15 cellular contexts compared by ENCODE assay signal in the genomic region with DNA sequence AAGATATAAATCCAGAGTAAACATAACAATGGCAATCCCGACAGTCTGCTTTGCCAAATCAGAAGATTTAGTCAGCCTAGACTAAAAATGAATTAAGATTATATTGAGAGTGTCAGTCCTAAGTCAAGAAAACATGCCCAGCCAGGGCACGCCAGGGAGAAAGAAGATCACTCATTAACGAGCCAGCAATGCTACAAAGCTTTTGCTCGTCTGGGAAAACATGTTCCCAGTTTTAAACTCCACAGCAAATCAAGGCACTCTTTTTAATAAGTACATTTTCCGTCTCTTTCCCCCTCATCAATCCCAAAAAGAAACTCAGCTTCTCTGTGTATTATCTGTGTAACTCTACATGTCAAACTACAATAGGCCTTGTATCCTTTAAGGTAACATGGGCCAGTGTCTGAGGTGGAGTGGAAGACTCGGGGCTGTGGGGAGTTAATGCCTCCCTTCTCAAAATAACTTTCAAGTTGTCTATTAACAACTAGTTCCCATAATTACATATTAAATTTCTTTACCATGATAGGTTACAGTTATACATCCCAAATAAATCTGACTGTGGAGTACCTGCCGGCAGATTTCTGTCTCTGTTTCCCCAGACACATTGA. TPM values are rescaled to one million over a fixed set of nuclear protein-coding genes. Genes with fewer than 3 reads are reported as not detected.
DNase-seq lines count a peak whose midpoint lies in the region; TF ChIP-seq lines count a peak whose summit lies in the region.
"Had no signal": no experiment of that assay in that cellular context is flagged by ENCODE, and none has a peak within 500 bp of the region (broad histone marks: within the 10 kb centered on the region; RNA-seq: fewer than 3 reads in every experiment).

No MANE protein-coding gene starts in this region.

- H3K9me3 ChIP-seq in breast epithelium: no peaks in the 10 kb centered on the region
- H3K9me3 ChIP-seq in mammary epithelial cell (replicated peaks; ENCODE audit: insufficient read depth, low read length): no peaks in the 10 kb centered on the region
- H3K9me3 ChIP-seq in tibial artery: no peaks in the 10 kb centered on the region

- whole genome bisulfite sequencing in mammary epithelial cell (ENCODE audit: low coverage, missing lambda C conversion rate): 73% methylated on average over 7 of the region's 7 CpGs

- H3K9ac ChIP-seq in mammary epithelial cell (ENCODE audit: insufficient read depth, low read length): no peak overlapping the region

- DNase-seq in breast epithelium (ENCODE audit: low spot score in 2 of 2) (no peak), mammary epithelial cell (no peak), endothelial cell (ENCODE audit: low spot score) (no peak), mucosa of gallbladder (ENCODE audit: low spot score) (peak; percentile 29), tibial artery (no peak), 8988T (no peak), RPMI8226 (no peak), Kasumi-1 (lab: John Stamatoyannopoulos, UW) (no peak)
- DNase-seq: activated CD4-positive, alpha-beta memory T cell treated with anti-CD3 and anti-CD28 coated beads for 36 hours; activated naive CD4-positive, alpha-beta T cell; foreskin fibroblast; HFFc6; NCI-H2107; retina had no signal

- H3K4me3 ChIP-seq in breast epithelium (no peak overlapping the region), mammary epithelial cell (replicated peaks in 1 of 3; ENCODE audit: insufficient read depth in 1 of 3, low read depth in 2 of 3, low read length in 3 of 3) (no peak overlapping the region), tibial artery (peak overlapping the region in 1 of 2 donors; percentile 6)

- H3K27me3 ChIP-seq in breast epithelium: no peaks in the 10 kb centered on the region
- H3K27me3 ChIP-seq in mammary epithelial cell (ENCODE audit: insufficient read depth, low read length): no peaks in the 10 kb centered on the region
- H3K27me3 ChIP-seq in tibial artery: no peaks in the 10 kb centered on the region

- CTCF ChIA-PET in mammary epithelial cell (lab: Charles Lee; ENCODE audit: low non-redundant PET): no interaction called here

- peaks cover 16% of the 10 kb centered on the region for H3K36me3 Mint-ChIP-seq in endothelial cell (ENCODE audit: low read depth, unreplicated experiment)
- H3K36me3 Mint-ChIP-seq: activated CD4-positive, alpha-beta memory T cell treated with anti-CD3 and anti-CD28 coated beads for 36 hours had no signal

- H3K27me3 Mint-ChIP-seq in endothelial cell (ENCODE audit: unreplicated experiment): peaks cover 2% of the 10 kb centered on the region

- no peak for TF ChIP-seq POLR2A in breast epithelium (IDR thresholded peaks at IDR 0.05)

- H3K4me1 ChIP-seq in breast epithelium: peaks cover 0 to 26% of the 10 kb centered on the region in 2 donors
- H3K4me1 ChIP-seq in mammary epithelial cell (ENCODE audit: insufficient read depth, low read length): peaks cover 27% of the 10 kb centered on the region
- H3K4me1 ChIP-seq in tibial artery: peaks cover 0 to 81% (median 45%) of the 10 kb centered on the region in 4 donors

- no peaks in the 10 kb centered on the region for H3K9me3 Mint-ChIP-seq in endothelial cell (ENCODE audit: unreplicated experiment)
- H3K9me3 Mint-ChIP-seq: activated CD4-positive, alpha-beta memory T cell treated with anti-CD3 and anti-CD28 coated beads for 36 hours; HFFc6; T-helper 1 cell treated with Interleukin-12 subunit alpha and Interleukin-12 subunit beta and Interleukin-4 antibody, amounts not matched to agents 30 μg/mL and 1 μg/mL, for 36 hours had no signal

- peak overlapping the region; percentile 0 to 20 for H3K27ac ChIP-seq in breast epithelium
- H3K27ac ChIP-seq in mammary epithelial cell (ENCODE audit: insufficient read depth, low read depth, low read length): no peak overlapping the region
- H3K27ac ChIP-seq in tibial artery: peak overlapping the region; percentile 31 to 33

- in situ Hi-C loops in mammary epithelial cell (cut with MboI; ENCODE audit: low sequenced_read_pairs in 2 of 2): no loop called here

- H3K27ac Mint-ChIP-seq in endothelial cell (ENCODE audit: unreplicated experiment): peak overlapping the region; percentile 95
- H3K27ac Mint-ChIP-seq: activated CD4-positive, alpha-beta memory T cell treated with anti-CD3 and anti-CD28 coated beads for 36 hours; HFFc6; T-helper 1 cell treated with Interleukin-12 subunit alpha and Interleukin-12 subunit beta and Interleukin-4 antibody, amounts not matched to agents 30 μg/mL and 1 μg/mL, for 36 hours had no signal

- intact Hi-C loops in breast epithelium (cut with DNase I; ENCODE audit: low total_unique reads) (no loop called here), mammary epithelial cell (cut with micrococcal nuclease) (no loop called here), tibial artery (cut with DNase I; ENCODE audit: low total_unique reads) (no loop called here)

- peaks cover 76% of the 10 kb centered on the region for H3K79me2 ChIP-seq in mammary epithelial cell (ENCODE audit: insufficient read depth, low read length)

- H4K20me1 ChIP-seq in mammary epithelial cell (ENCODE audit: insufficient read depth, low read length): no peaks in the 10 kb centered on the region

- peaks cover 64% of the 10 kb centered on the region for H3K4me1 Mint-ChIP-seq in endothelial cell (ENCODE audit: unreplicated experiment)

- H3K4me3 Mint-ChIP-seq in endothelial cell (ENCODE audit: unreplicated experiment): peak overlapping the region; percentile 84
- H3K4me3 Mint-ChIP-seq: activated CD4-positive, alpha-beta memory T cell treated with anti-CD3 and anti-CD28 coated beads for 36 hours; HFFc6; T-helper 1 cell treated with Interleukin-12 subunit alpha and Interleukin-12 subunit beta and Interleukin-4 antibody, amounts not matched to agents 30 μg/mL and 1 μg/mL, for 36 hours had no signal

- no peak overlapping the region for H2AFZ ChIP-seq in mammary epithelial cell (ENCODE audit: low read depth, low read length)

- dilution Hi-C loops in mammary epithelial cell (cut with HindIII; ENCODE audit: low sequenced_read_pairs): loop anchor here (5.0 kb wide), 1 partner anchor 34 kb away; no protein-coding TSS in a partner anchor

- no TSS peak for BruUV-seq in mammary epithelial cell (replicated peaks; lab: Mats Ljungman, UMichigan)

- H3K36me3 ChIP-seq in breast epithelium (no peaks in the 10 kb centered on the region), mammary epithelial cell (ENCODE audit: insufficient read depth, low read length) (no peaks in the 10 kb centered on the region), tibial artery (peaks cover 0 to 3% (median 0%) of the 10 kb centered on the region in 3 donors)

- no peak overlapping the region for H3K4me2 ChIP-seq in mammary epithelial cell (ENCODE audit: insufficient read depth, low read depth, low read length)

- TF ChIP-seq CTCF in breast epithelium (IDR thresholded peaks at IDR 0.05) (no peak), mammary epithelial cell (conservative IDR thresholded peaks at IDR 0.05 in 1 of 2, IDR thresholded peaks at IDR 0.05 in 1 of 2; ENCODE audit: extremely low read depth in 1 of 2, insufficient read depth in 1 of 2, low read depth in 1 of 2, low read length in 2 of 2) (no peak), endothelial cell (IDR thresholded peaks at IDR 0.05; ENCODE audit: unreplicated experiment) (no peak), tibial artery (IDR thresholded peaks at IDR 0.05) (no peak)

RNA-seq across cellular contexts. Expression of gene NFIB, which starts 40.9 kb away (rescaled TPM):
- total RNA-seq in breast epithelium (100 to 1,000 TPM in 2 of 3 donors, 10 to 100 TPM in 1; 95.2 to 237 (median 105) TPM), mammary epithelial cell (10 to 100 TPM; 64.3 to 96.9 TPM), endothelial cell (ENCODE audit: unreplicated experiment) (120 TPM), mucosa of gallbladder (116 TPM)
- 37.4 TPM for polyA plus RNA-seq in mammary epithelial cell
- 360 TPM for polyA minus RNA-seq in mammary epithelial cell
- total RNA-seq: activated CD4-positive, alpha-beta memory T cell treated with anti-CD3 and anti-CD28 coated beads for 36 hours had no signal
